In genomic region chr20:32155017-32155965, GRCh38 we compare ENCODE assay signal across 8 cellular contexts. TPM values are rescaled to one million over a fixed set of nuclear protein-coding genes. Genes with fewer than 3 reads are reported as not detected.
DNase-seq lines count a peak whose midpoint lies in the region; ATAC-seq and TF ChIP-seq lines count a peak whose summit lies in the region.

No MANE protein-coding gene starts in this region.

- H4K20me1 ChIP-seq in SU-DHL-6 (ENCODE audit: low read depth, low read length) = no peaks in the 10 kb centered on the region

- H3K4me1 ChIP-seq in colonic mucosa = no peaks in the 10 kb centered on the region

- no peak overlapping the region for H2AFZ ChIP-seq in SU-DHL-6 (ENCODE audit: low read depth, low read length, severe bottlenecking)

- peak; percentile 49 for DNase-seq in NCI-H146 (lab: John Stamatoyannopoulos, UW)
- no peak for DNase-seq in NCI-H146 treated with DMSO at 0.1 percent for 48 hours (lab: John Stamatoyannopoulos, UW; ENCODE audit: unreplicated experiment)
- peak; percentile 67 for DNase-seq in colonic mucosa
- peak; percentile 89 for DNase-seq in left kidney (ENCODE audit: low read depth, low spot score)
- DNase-seq in stimulated activated CD4-positive, alpha-beta T cell treated with anti-CD3 and anti-CD28 coated beads, Interleukin-4, amount 100 ng/mL, for 4 hours = peak; percentile 23 to 29

- TF ChIP-seq CTCF in LNCAP (IDR thresholded peaks at IDR 0.05) (peak; percentile 43), SU-DHL-6 (IDR thresholded peaks at IDR 0.05; ENCODE audit: insufficient read depth, low read length, poor library complexity, severe bottlenecking) (peak; percentile 13), colonic mucosa (IDR thresholded peaks at IDR 0.05) (no peak)

- H3K27me3 ChIP-seq in SU-DHL-6 (ENCODE audit: low read length) = no peaks in the 10 kb centered on the region
- no peaks in the 10 kb centered on the region for H3K27me3 ChIP-seq in colonic mucosa

- no peak overlapping the region for H3K9ac ChIP-seq in SU-DHL-6 (ENCODE audit: low read length)
- peak overlapping the region in 1 of 2 donors; percentile 40 for H3K9ac ChIP-seq in colonic mucosa (ENCODE audit: low read depth in 2 of 2, low read length in 2 of 2)

- H3K4me2 ChIP-seq in SU-DHL-6 (ENCODE audit: low read depth, low read length, poor library complexity, severe bottlenecking) = no peak overlapping the region

- no peaks in the 10 kb centered on the region for H3K36me3 ChIP-seq in SU-DHL-6 (ENCODE audit: low read length)
- H3K36me3 ChIP-seq in colonic mucosa = peaks cover 1% of the 10 kb centered on the region

- no peaks in the 10 kb centered on the region for H3K9me2 ChIP-seq in SU-DHL-6 (replicated peaks; ENCODE audit: insufficient read depth, low read length)

- intact Hi-C loops in colonic mucosa (cut with DNase I) = no loop called here

- no peaks in the 10 kb centered on the region for H3F3A ChIP-seq in SU-DHL-6 (ENCODE audit: insufficient read depth)

- H3K27ac ChIP-seq in SU-DHL-6 (ENCODE audit: low read depth, low read length) = no peak overlapping the region
- H3K27ac ChIP-seq in colonic mucosa = peak overlapping the region; percentile 19

- H3K79me2 ChIP-seq in SU-DHL-6 (ENCODE audit: insufficient read depth, low read length) = no peaks in the 10 kb centered on the region

- H3K4me3 ChIP-seq in SU-DHL-6 (ENCODE audit: insufficient read depth, low read length, poor library complexity, severe bottlenecking) = no peak overlapping the region
- H3K4me3 ChIP-seq in colonic mucosa = no peak overlapping the region

- no peaks in the 10 kb centered on the region for H3K9me3 ChIP-seq in SU-DHL-6 (ENCODE audit: insufficient read depth, low read length)
- H3K9me3 ChIP-seq in colonic mucosa = no peaks in the 10 kb centered on the region

- no peak for ATAC-seq in HG03159 (IDR thresholded peaks at IDR 0.05; ENCODE audit: unreplicated experiment)

RNA-seq across cellular contexts. Expression of gene TM9SF4, which starts 45.8 kb away (rescaled TPM):
- total RNA-seq in colonic mucosa = 10 to 100 TPM; 76.7 to 79.9 TPM

RNA-seq across cellular contexts. Expression of gene PLAGL2, which starts 52.3 kb away (rescaled TPM):
- total RNA-seq in colonic mucosa = 10 to 100 TPM; 17.7 to 18.6 TPM

RNA-seq across cellular contexts. Expression of gene POFUT1, which starts 52.4 kb away (rescaled TPM):
- 10 to 100 TPM; 26.9 to 36.3 TPM for total RNA-seq in colonic mucosa
